9 cellular contexts compared by ENCODE assay signal in genomic region chr17:43701318-43701743, GRCh38. TPM values are rescaled to one million over a fixed set of nuclear protein-coding genes. Genes with fewer than 3 reads are reported as not detected.
DNase-seq lines count a peak whose midpoint lies in the region; ATAC-seq and TF ChIP-seq lines count a peak whose summit lies in the region.
"Had no signal": no experiment of that assay in that cellular context is flagged by ENCODE, and none has a peak within 500 bp of the region (broad histone marks: within the 10 kb centered on the region; RNA-seq: fewer than 3 reads in every experiment).

No MANE protein-coding gene starts in this region.

- H3K36me3 ChIP-seq in BLaER1 (no peaks in the 10 kb centered on the region), HCT116 (ENCODE audit: control insufficient read depth in 1 of 2, insufficient read depth in 2 of 2, low read length in 2 of 2) (no peaks in the 10 kb centered on the region), lung (ENCODE audit: control insufficient read depth in 2 of 2, insufficient read depth in 2 of 2, low read length in 2 of 2) (no peaks in the 10 kb centered on the region)

- H3K27ac ChIP-seq in BLaER1 (no peak overlapping the region), HCT116 (ENCODE audit: low read depth, low read length) (no peak overlapping the region), lung (ENCODE audit: low read depth in 1 of 2, low read length in 1 of 2) (no peak overlapping the region)

- TF ChIP-seq POLR2A in HCT116 (IDR thresholded peaks at IDR 0.05; ENCODE audit: borderline replicate concordance, extremely low read depth, insufficient read depth, insufficient read length) = no peak

- H4K20me1 ChIP-seq in BLaER1 (no peaks in the 10 kb centered on the region), HCT116 (ENCODE audit: insufficient read depth) (no peaks in the 10 kb centered on the region)

- RAD21 ChIA-PET in HCT116 (lab: Charles Lee; ENCODE audit: low non-redundant PET in 1 of 2, low total read pairs in 2 of 2, uncharacterized antibody in 2 of 2, unreplicated experiment in 2 of 2) = no interaction called here

- H3K4me1 ChIP-seq in BLaER1 (peaks cover 18% of the 10 kb centered on the region), HCT116 (ENCODE audit: control insufficient read depth in 1 of 2, insufficient read depth in 2 of 2, low read length in 2 of 2) (peaks cover 14 to 22% of the 10 kb centered on the region in 2 experiments), lung (ENCODE audit: control insufficient read depth in 2 of 2, insufficient read depth in 2 of 2, low read length in 2 of 2) (peaks cover 0 to under 1% of the 10 kb centered on the region in 2 donors)

- H3K79me2 ChIP-seq in HCT116 (ENCODE audit: insufficient read depth, low read length) = no peaks in the 10 kb centered on the region

- H3K9me3 ChIP-seq in BLaER1 (no peaks in the 10 kb centered on the region), HCT116 (ENCODE audit: control insufficient read depth in 1 of 2, insufficient read depth in 1 of 2, low read depth in 1 of 2, low read length in 2 of 2) (no peaks in the 10 kb centered on the region), lung (ENCODE audit: control insufficient read depth in 2 of 2, insufficient read depth in 1 of 2, low read length in 1 of 2) (peaks cover 0 to 6% of the 10 kb centered on the region in 2 donors)

- H3K27ac Mint-ChIP-seq in activated CD4-positive, alpha-beta memory T cell treated with anti-CD3 and anti-CD28 coated beads, Interleukin-2, amount 10 ng/mL, durations not matched to agents 7 days and 5 days = no peak overlapping the region
- no peak overlapping the region for H3K27ac Mint-ChIP-seq in osteocyte (ENCODE audit: unreplicated experiment)
- no peak overlapping the region for H3K27ac Mint-ChIP-seq in type B pancreatic cell

- WGBS in lung, 2 donors = 15 to 40% methylated on average over 16 of the region's 16 CpGs

- no peak for TF ChIP-seq CTCF in HCT116 (IDR thresholded peaks at IDR 0.05 in 2 of 3, conservative IDR thresholded peaks at IDR 0.05 in 1 of 3; ENCODE audit: borderline replicate concordance in 1 of 3, insufficient read depth in 1 of 3, low read depth in 2 of 3, low read length in 2 of 3)
- TF ChIP-seq CTCF in lung (IDR thresholded peaks at IDR 0.05; ENCODE audit: control extremely low read depth, extremely low read depth) = no peak
- no peak for TF ChIP-seq CTCF in osteocyte (IDR thresholded peaks at IDR 0.05)
- TF ChIP-seq CTCF in type B pancreatic cell (conservative IDR thresholded peaks at IDR 0.05) = no peak

- POLR2A ChIA-PET in HCT116 (lab: Charles Lee) = interaction anchor here (1.1 kb wide), 1 partner anchor 77 kb away, joined by 3 read pairs; the partner anchor contains the start of gene DUSP3
- POLR2A ChIA-PET in activated CD4-positive, alpha-beta memory T cell treated with anti-CD3 and anti-CD28 coated beads, Interleukin-2, amount 10 ng/mL, durations not matched to agents 7 days and 5 days (lab: Charles Lee) = interaction anchor here (0.8 to 1.5 kb wide), 4 partner anchors 12 to 59 kb away, joined by 4 to 7 read pairs (median 4); no protein-coding TSS in a partner anchor

- no TSS peak for BruUV-seq in HCT116 (replicated peaks; lab: Mats Ljungman, UMichigan)

- peaks cover 3% of the 10 kb centered on the region for H3K9me3 Mint-ChIP-seq in activated CD4-positive, alpha-beta memory T cell treated with anti-CD3 and anti-CD28 coated beads, Interleukin-2, amount 10 ng/mL, durations not matched to agents 7 days and 5 days
- peaks cover 3% of the 10 kb centered on the region for H3K9me3 Mint-ChIP-seq in osteocyte (ENCODE audit: unreplicated experiment)
- H3K9me3 Mint-ChIP-seq in type B pancreatic cell = no peaks in the 10 kb centered on the region

- peaks cover 25% of the 10 kb centered on the region for H3K4me1 Mint-ChIP-seq in activated CD4-positive, alpha-beta memory T cell treated with anti-CD3 and anti-CD28 coated beads, Interleukin-2, amount 10 ng/mL, durations not matched to agents 7 days and 5 days
- H3K4me1 Mint-ChIP-seq in osteocyte (ENCODE audit: unreplicated experiment) (peaks cover 7% of the 10 kb centered on the region), type B pancreatic cell (ENCODE audit: unreplicated experiment) (peaks cover 5% of the 10 kb centered on the region)

- no peak overlapping the region for H3K9ac ChIP-seq in BLaER1
- no peak overlapping the region for H3K9ac ChIP-seq in HCT116 (ENCODE audit: low read length)

- DNase-seq in HCT116 (ENCODE audit: low read depth, low spot score) (no peak), lung (ENCODE audit: low spot score) (no peak), osteocyte (ENCODE audit: extremely low spot score, unreplicated experiment) (no peak), type B pancreatic cell (ENCODE audit: extremely low spot score, unreplicated experiment) (no peak), NCI-H748 treated with DMSO at 0.1 percent for 48 hours (lab: John Stamatoyannopoulos, UW) (no peak), DMS153 (lab: John Stamatoyannopoulos, UW) (no peak)
- DNase-seq in activated CD4-positive, alpha-beta memory T cell treated with anti-CD3 and anti-CD28 coated beads, Interleukin-2, amount 10 ng/mL, durations not matched to agents 7 days and 5 days = peak; percentile 71

- no peak for TF ChIP-seq RAD21 in HCT116 (IDR thresholded peaks at IDR 0.05; ENCODE audit: low read depth)

- H3K27me3 ChIP-seq in BLaER1 = no peaks in the 10 kb centered on the region
- H3K27me3 ChIP-seq in HCT116 (ENCODE audit: insufficient read depth, low read length) = no peaks in the 10 kb centered on the region
- peaks cover 4% of the 10 kb centered on the region for H3K27me3 ChIP-seq in lung (ENCODE audit: control insufficient read depth, insufficient read depth)

- H3K9me2 ChIP-seq in HCT116 (ENCODE audit: insufficient read depth) = no peaks in the 10 kb centered on the region

- no peak overlapping the region for H3K4me3 Mint-ChIP-seq in activated CD4-positive, alpha-beta memory T cell treated with anti-CD3 and anti-CD28 coated beads, Interleukin-2, amount 10 ng/mL, durations not matched to agents 7 days and 5 days
- H3K4me3 Mint-ChIP-seq in osteocyte (ENCODE audit: unreplicated experiment) (no peak overlapping the region), type B pancreatic cell (no peak overlapping the region)

- no peaks in the 10 kb centered on the region for H3K36me3 Mint-ChIP-seq in activated CD4-positive, alpha-beta memory T cell treated with anti-CD3 and anti-CD28 coated beads, Interleukin-2, amount 10 ng/mL, durations not matched to agents 7 days and 5 days (ENCODE audit: low read depth)
- H3K36me3 Mint-ChIP-seq in osteocyte (ENCODE audit: unreplicated experiment) (no peaks in the 10 kb centered on the region), type B pancreatic cell (no peaks in the 10 kb centered on the region)

- intact Hi-C loops in HCT116 (cut with micrococcal nuclease) = no loop called here

- H3K4me2 ChIP-seq in BLaER1 (peak overlapping the region; percentile 83), HCT116 (ENCODE audit: low read length) (peak overlapping the region; percentile 55; the same call in 1 of the 2 replicates)

- peak overlapping the region; percentile 66 for H2AFZ ChIP-seq in HCT116 (ENCODE audit: low read depth, low read length, poor library complexity, severe bottlenecking)

- CTCF ChIA-PET in HCT116 (lab: Charles Lee) = interaction anchor here (1.9 kb wide), 1 partner anchor 65 kb away, joined by 7 read pairs; no protein-coding TSS in a partner anchor
- CTCF ChIA-PET in activated CD4-positive, alpha-beta memory T cell treated with anti-CD3 and anti-CD28 coated beads, Interleukin-2, amount 10 ng/mL, durations not matched to agents 7 days and 5 days (lab: Charles Lee) = interaction anchor here (1.1 to 13.6 kb wide), 5 partner anchors 12 to 60 kb away, joined by 4 to 365 read pairs (median 6); partner anchors contain the start of gene SOST

- H3K4me3 ChIP-seq in BLaER1 = no peak overlapping the region
- no peak overlapping the region for H3K4me3 ChIP-seq in HCT116 (replicated peaks in 1 of 2; ENCODE audit: low read depth in 1 of 2, low read length in 2 of 2)
- H3K4me3 ChIP-seq in lung = no peak overlapping the region

- H3K27me3 Mint-ChIP-seq in activated CD4-positive, alpha-beta memory T cell treated with anti-CD3 and anti-CD28 coated beads, Interleukin-2, amount 10 ng/mL, durations not matched to agents 7 days and 5 days = peaks cover 19% of the 10 kb centered on the region
- H3K27me3 Mint-ChIP-seq in osteocyte (ENCODE audit: unreplicated experiment) = peaks cover 2% of the 10 kb centered on the region
- H3K27me3 Mint-ChIP-seq in type B pancreatic cell = peaks cover 13% of the 10 kb centered on the region

- peak; percentile 26; the same call in 1 of the 2 replicates for ATAC-seq in HCT116
- ATAC-seq in lung (ENCODE audit: insufficient read depth, low FRiP score) = peak; percentile 34

TF ChIP-seq in HCT116, 20 proteins besides CTCF, POLR2A, EP300 and RAD21:
- 0 out of 2 replicates have a peak, but pooled peaks have one; percentile 26 for TF ChIP-seq EGR1 (IDR thresholded peaks at IDR 0.05; ENCODE audit: low read depth)
- TF ChIP-seq ZNF274 (IDR thresholded peaks at IDR 0.05; ENCODE audit: low read depth, low read length) = no peak
TF ChIP-seq in HCT116: peak in this region for 1.

RNA-seq across cellular contexts. Expression of gene MEOX1, which starts 39.6 kb away (rescaled TPM):
- total RNA-seq in HCT116 (2021; ENCODE audit: unreplicated experiment) = not detected
- polyA plus RNA-seq in HCT116 (2012) = 0.05 TPM in 1 of 2 replicates, not detected in the other
- 1 to 10 TPM; 4.2 to 4.7 TPM for total RNA-seq in activated CD4-positive, alpha-beta memory T cell treated with anti-CD3 and anti-CD28 coated beads, Interleukin-2, amount 10 ng/mL, durations not matched to agents 7 days and 5 days
- 1 to 10 TPM in 1 of 2 donors, under 1 TPM in 1; 0.31 to 1.2 TPM for total RNA-seq in lung
- 1 to 10 TPM in 1 of 2 donors, under 1 TPM in 1; 0.26 to 1.1 TPM for polyA plus RNA-seq in lung
- total RNA-seq in osteocyte = not detected in 2 replicates
- total RNA-seq in type B pancreatic cell (ENCODE audit: low replicate concordance) = 5.7 and 17.2 TPM in 2 replicates

RNA-seq across cellular contexts. Expression of gene SOST, which starts 57.3 kb away (rescaled TPM):
- total RNA-seq in HCT116 (2021; ENCODE audit: unreplicated experiment) (not detected), lung (not detected), osteocyte (not detected in 2 replicates), type B pancreatic cell (ENCODE audit: low replicate concordance) (2.0 TPM in 1 of 2 replicates, not detected in the other)
- polyA plus RNA-seq in HCT116 (2012) = not detected in 2 replicates
- not detected for total RNA-seq in activated CD4-positive, alpha-beta memory T cell treated with anti-CD3 and anti-CD28 coated beads, Interleukin-2, amount 10 ng/mL, durations not matched to agents 7 days and 5 days
- under 1 TPM; 0.02 to 0.04 TPM for polyA plus RNA-seq in lung
- total RNA-seq: skeletal muscle tissue had no signal
